Comparison of ENCODE assay signal across 25 cellular contexts in genomic region chr1:37983546-37983945, GRCh38.
"Had no signal": no experiment of that assay in that cellular context is flagged by ENCODE, and none has a peak within 500 bp of the region (broad histone marks: within the 10 kb centered on the region; RNA-seq: fewer than 3 reads in every experiment).

No MANE protein-coding gene starts in this region.

- H3K27me3 Mint-ChIP-seq: naive B cell had no signal

- H3K9me3 ChIP-seq: esophagus muscularis mucosa, gastroesophageal sphincter, heart left ventricle, left lung, lower lobe of right lung, mucosa of descending colon had no signal

- H3K4me3 Mint-ChIP-seq: immature natural killer cell, mesothelial cell of epicardium, naive B cell had no signal

- ATAC-seq: foreskin keratinocyte, gastroesophageal sphincter, heart left ventricle, left lung, left ventricle myocardium superior, lower lobe of right lung, mucosa of descending colon had no signal

- DNase-seq: dermis blood vessel endothelial cell; dorsolateral prefrontal cortex; effector CD4-positive, alpha-beta T cell; effector memory CD4-positive, alpha-beta T cell; foreskin keratinocyte; hypothalamus; immature natural killer cell; islet precursor cell; kidney; kidney glomerular epithelial cell; left lung; left ventricle myocardium superior; lower lobe of right lung; mesenchymal stem cell; mucosa of descending colon; naive B cell had no signal

- H3K9me3 Mint-ChIP-seq: immature natural killer cell, mesothelial cell of epicardium, naive B cell had no signal

- H3K4me3 ChIP-seq: coronary artery, dorsolateral prefrontal cortex, esophagus muscularis mucosa, gastroesophageal sphincter, heart left ventricle, hepatocyte, left lung, lower lobe of right lung, mucosa of descending colon had no signal

- H3K4me2 ChIP-seq: hepatocyte had no signal

- H2AFZ ChIP-seq: hepatocyte had no signal

- H3K27ac ChIP-seq: coronary artery, dorsolateral prefrontal cortex, esophagus muscularis mucosa, foreskin keratinocyte, gastroesophageal sphincter, heart left ventricle, hepatocyte, left lung, lower lobe of right lung had no signal

- H3K27ac Mint-ChIP-seq: immature natural killer cell, mesothelial cell of epicardium, naive B cell had no signal

- H3K27me3 ChIP-seq: dorsolateral prefrontal cortex, esophagus muscularis mucosa, foreskin keratinocyte, gastroesophageal sphincter, heart left ventricle, hepatocyte, left lung had no signal

- FAIRE-seq: colon, endothelial cell of umbilical vein, frontal cortex, kidney had no signal
